ENCODE assay signal across 9 cellular contexts in the genomic region with DNA sequence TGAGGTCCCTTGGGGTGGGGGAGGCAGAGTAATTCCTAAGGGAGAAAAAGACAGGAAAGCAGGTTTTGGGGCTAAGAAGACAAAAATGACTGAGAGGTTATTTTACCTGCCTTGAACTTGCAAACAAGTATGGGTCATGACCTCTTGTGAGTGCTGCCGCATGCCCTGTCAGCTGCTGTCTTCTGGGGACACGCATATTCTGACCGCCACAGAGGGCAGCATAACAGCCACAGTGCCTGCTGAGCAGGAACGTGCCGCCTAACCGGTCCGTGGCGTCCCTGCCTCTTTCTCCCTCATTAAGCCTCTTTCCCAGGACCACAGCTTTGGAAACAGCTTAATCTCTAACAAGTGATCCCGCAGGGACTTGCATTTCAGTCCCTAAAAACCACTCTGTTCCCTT. TPM values are rescaled to one million over a fixed set of nuclear protein-coding genes. Genes with fewer than 3 reads are reported as not detected.
DNase-seq lines count a peak whose midpoint lies in the region; ATAC-seq and TF ChIP-seq lines count a peak whose summit lies in the region.
"Had no signal": no experiment of that assay in that cellular context is flagged by ENCODE, and none has a peak within 500 bp of the region (broad histone marks: within the 10 kb centered on the region; RNA-seq: fewer than 3 reads in every experiment).

No MANE protein-coding gene starts in this region.

- peaks cover 0 to 66% of the 10 kb centered on the region in 2 donors for H3K27me3 ChIP-seq in left lung

- peaks cover 14% of the 10 kb centered on the region for H3K27me3 Mint-ChIP-seq in activated naive CD8-positive, alpha-beta T cell
- peaks cover 26% of the 10 kb centered on the region for H3K27me3 Mint-ChIP-seq in activated naive CD8-positive, alpha-beta T cell treated with anti-CD3 and anti-CD28 coated beads, Interleukin-2, amount 50 U/mL, for 24 hours
- H3K27me3 Mint-ChIP-seq in type B pancreatic cell = peaks cover 89% of the 10 kb centered on the region

- peak overlapping the region; percentile 74 for H3K4me3 Mint-ChIP-seq in activated naive CD8-positive, alpha-beta T cell
- H3K4me3 Mint-ChIP-seq in activated naive CD8-positive, alpha-beta T cell treated with anti-CD3 and anti-CD28 coated beads, Interleukin-2, amount 50 U/mL, for 24 hours = no peak overlapping the region
- peak overlapping the region; percentile 83 for H3K4me3 Mint-ChIP-seq in type B pancreatic cell

- peak overlapping the region; percentile 59 for H3K27ac ChIP-seq in angular gyrus (ENCODE audit: low read depth, low read length)
- H3K27ac ChIP-seq in left lung = no peak overlapping the region
- H3K27ac ChIP-seq in coronary artery = no peak overlapping the region

- no peak overlapping the region for H3K4me3 ChIP-seq in left lung
- H3K4me3 ChIP-seq in coronary artery = no peak overlapping the region

- TF ChIP-seq CTCF in left lung (IDR thresholded peaks at IDR 0.05) (no peak), type B pancreatic cell (conservative IDR thresholded peaks at IDR 0.05) (no peak), coronary artery (IDR thresholded peaks at IDR 0.05) (no peak)

- no peaks in the 10 kb centered on the region for H3K36me3 ChIP-seq in left lung

- DNase-seq in activated naive CD8-positive, alpha-beta T cell treated with anti-CD3 and anti-CD28 coated beads, Interleukin-2, amount 50 U/mL, for 24 hours = no peak
- no peak for DNase-seq in left lung
- DNase-seq in type B pancreatic cell (ENCODE audit: extremely low spot score, unreplicated experiment) = no peak
- DNase-seq in COLO829 (ENCODE audit: low spot score) = no peak
- DNase-seq in coronary artery (ENCODE audit: low spot score) = no peak

- no peaks in the 10 kb centered on the region for H3K36me3 Mint-ChIP-seq in activated naive CD8-positive, alpha-beta T cell
- no peaks in the 10 kb centered on the region for H3K36me3 Mint-ChIP-seq in activated naive CD8-positive, alpha-beta T cell treated with anti-CD3 and anti-CD28 coated beads, Interleukin-2, amount 50 U/mL, for 24 hours (ENCODE audit: low read depth)
- H3K36me3 Mint-ChIP-seq in type B pancreatic cell = no peaks in the 10 kb centered on the region

- peaks cover 6 to 8% of the 10 kb centered on the region in 2 donors for H3K4me1 ChIP-seq in left lung

- no peak overlapping the region for H3K27ac Mint-ChIP-seq in activated naive CD8-positive, alpha-beta T cell
- H3K27ac Mint-ChIP-seq in activated naive CD8-positive, alpha-beta T cell treated with anti-CD3 and anti-CD28 coated beads, Interleukin-2, amount 50 U/mL, for 24 hours = no peak overlapping the region
- peak overlapping the region; percentile 29 for H3K27ac Mint-ChIP-seq in type B pancreatic cell

- intact Hi-C loops in left lung (cut with DNase I) = loop anchor here in 1 of 2 donors (5.0 kb wide), 1 partner anchor 144 kb away; no protein-coding TSS in a partner anchor

- no peaks in the 10 kb centered on the region for H3K9me3 ChIP-seq in left lung

- H3K4me1 Mint-ChIP-seq in activated naive CD8-positive, alpha-beta T cell (ENCODE audit: low read depth) = peaks cover 15% of the 10 kb centered on the region
- peaks cover 9% of the 10 kb centered on the region for H3K4me1 Mint-ChIP-seq in activated naive CD8-positive, alpha-beta T cell treated with anti-CD3 and anti-CD28 coated beads, Interleukin-2, amount 50 U/mL, for 24 hours
- H3K4me1 Mint-ChIP-seq in type B pancreatic cell (ENCODE audit: unreplicated experiment) = peaks cover 12% of the 10 kb centered on the region

- H3K9me3 Mint-ChIP-seq in activated naive CD8-positive, alpha-beta T cell (ENCODE audit: low read depth) = no peaks in the 10 kb centered on the region
- H3K9me3 Mint-ChIP-seq in activated naive CD8-positive, alpha-beta T cell treated with anti-CD3 and anti-CD28 coated beads, Interleukin-2, amount 50 U/mL, for 24 hours = no peaks in the 10 kb centered on the region
- H3K9me3 Mint-ChIP-seq in type B pancreatic cell = no peaks in the 10 kb centered on the region

- no peak for ATAC-seq in activated naive CD8-positive, alpha-beta T cell treated with anti-CD3 and anti-CD28 coated beads, Interleukin-2, amount 50 U/mL, for 24 hours
- peak; percentile 78 for ATAC-seq in left lung
- no peak for ATAC-seq in GM21619 (IDR thresholded peaks at IDR 0.05; ENCODE audit: unreplicated experiment)

RNA-seq across cellular contexts. Expression of a gene that starts 51.3 kb away (rescaled TPM):
- total RNA-seq in left lung (under 1 TPM; 0.08 to 0.09 TPM), type B pancreatic cell (ENCODE audit: low replicate concordance) (0.26 and 1.8 TPM in 2 replicates)
- total RNA-seq: epithelial cell of proximal tubule had no signal
